ENCODE assay signal across 8 cellular contexts in genomic region chr1:26788836-26789611, GRCh38.
DNase-seq lines count a peak whose midpoint lies in the region; ATAC-seq and TF ChIP-seq lines count a peak whose summit lies in the region.

No MANE protein-coding gene starts in this region.

- peak overlapping the region; percentile 37 for H3K27ac Mint-ChIP-seq in nephron progenitor cell
- H3K27ac Mint-ChIP-seq in stimulated activated naive CD8-positive, alpha-beta T cell treated with anti-CD3 and anti-CD28 coated beads, Interleukin-15, Interleukin-2, amounts not matched to agents 100 ng/mL and 50 ng/mL, for 24 hours = peak overlapping the region; percentile 95

- H3K27me3 Mint-ChIP-seq in nephron progenitor cell (ENCODE audit: low read depth, poor library complexity) = no peaks in the 10 kb centered on the region
- H3K27me3 Mint-ChIP-seq in stimulated activated naive CD8-positive, alpha-beta T cell treated with anti-CD3 and anti-CD28 coated beads, Interleukin-15, Interleukin-2, amounts not matched to agents 100 ng/mL and 50 ng/mL, for 24 hours = no peaks in the 10 kb centered on the region

- H3K27me3 ChIP-seq in RWPE2 (ENCODE audit: insufficient read depth, poor library complexity, severe bottlenecking) = no peaks in the 10 kb centered on the region

- peaks cover 74% of the 10 kb centered on the region for H3K4me1 Mint-ChIP-seq in nephron progenitor cell
- peaks cover 81% of the 10 kb centered on the region for H3K4me1 Mint-ChIP-seq in stimulated activated naive CD8-positive, alpha-beta T cell treated with anti-CD3 and anti-CD28 coated beads, Interleukin-15, Interleukin-2, amounts not matched to agents 100 ng/mL and 50 ng/mL, for 24 hours (ENCODE audit: low read depth)

- DNase-seq in GM10248 (ENCODE audit: extremely low spot score) = peak; percentile 79
- no peak for DNase-seq in LNCaP clone FGC (ENCODE audit: low read depth)
- DNase-seq in RWPE2 (ENCODE audit: low spot score) = peak; percentile 89
- peak; percentile 77 for DNase-seq in activated effector memory CD4-positive, alpha-beta T cell treated with Interleukin-2 at 50 U/mL for 16 hours
- peak; percentile 82 for DNase-seq in fibroblast of the conjunctiva (ENCODE audit: low read depth)
- peak; percentile 78 for DNase-seq in nephron progenitor cell

- CTCF ChIA-PET in GM10248 (lab: Yijun Ruan, JAX) = interaction anchor here (0.6 to 9.7 kb wide), 64 partner anchors 11 to 300 kb away, joined by 3 to 257 read pairs (median 5); partner anchors contain the start of gene GPN2

- peak overlapping the region; percentile 91 for H3K27ac ChIP-seq in RWPE2 (ENCODE audit: poor library complexity, severe bottlenecking)

- H3K4me3 ChIP-seq in LNCaP clone FGC (ENCODE audit: low read depth, low read length) (peak overlapping the region; percentile 82), RWPE2 (ENCODE audit: severe bottlenecking) (peak overlapping the region; percentile 73)

- peaks cover 13% of the 10 kb centered on the region for H3K36me3 Mint-ChIP-seq in nephron progenitor cell (ENCODE audit: low read depth)
- H3K36me3 Mint-ChIP-seq in stimulated activated naive CD8-positive, alpha-beta T cell treated with anti-CD3 and anti-CD28 coated beads, Interleukin-15, Interleukin-2, amounts not matched to agents 100 ng/mL and 50 ng/mL, for 24 hours (ENCODE audit: low read depth) = peaks cover 22% of the 10 kb centered on the region

- H3K36me3 ChIP-seq in RWPE2 (ENCODE audit: low read depth) = no peaks in the 10 kb centered on the region

- no peaks in the 10 kb centered on the region for H3K9me3 Mint-ChIP-seq in nephron progenitor cell
- no peaks in the 10 kb centered on the region for H3K9me3 Mint-ChIP-seq in stimulated activated naive CD8-positive, alpha-beta T cell treated with anti-CD3 and anti-CD28 coated beads, Interleukin-15, Interleukin-2, amounts not matched to agents 100 ng/mL and 50 ng/mL, for 24 hours

- H3K4me3 Mint-ChIP-seq in nephron progenitor cell = peak overlapping the region; percentile 98
- H3K4me3 Mint-ChIP-seq in stimulated activated naive CD8-positive, alpha-beta T cell treated with anti-CD3 and anti-CD28 coated beads, Interleukin-15, Interleukin-2, amounts not matched to agents 100 ng/mL and 50 ng/mL, for 24 hours = peak overlapping the region; percentile 87

- TF ChIP-seq CTCF in GM10248 (IDR thresholded peaks at IDR 0.05; ENCODE audit: control extremely low read depth, extremely low read depth, low read depth, missing control alignments) = peak; percentile 86
- TF ChIP-seq CTCF in LNCaP clone FGC (IDR thresholded peaks at IDR 0.05; ENCODE audit: control insufficient read depth, extremely low read depth, insufficient read depth) = peak; percentile 95
- peak; percentile 98 for TF ChIP-seq CTCF in RWPE2 (IDR thresholded peaks at IDR 0.05; ENCODE audit: poor library complexity, severe bottlenecking)
- TF ChIP-seq CTCF in nephron progenitor cell (IDR thresholded peaks at IDR 0.05) = peak; percentile 90

- H3K4me1 ChIP-seq in RWPE2 (ENCODE audit: insufficient read depth, poor library complexity, severe bottlenecking) = peaks cover 11% of the 10 kb centered on the region

- POLR2A ChIA-PET in GM10248 (lab: Yijun Ruan, JAX) = interaction anchor here (0.5 to 1.1 kb wide), 4 partner anchors 97 to 288 kb away, joined by 3 to 4 read pairs (median 3); no protein-coding TSS in a partner anchor

- ATAC-seq in RWPE2 (ENCODE audit: low read depth) (peak; percentile 26; the same call in 2 of the 3 replicates), GM21447 (IDR thresholded peaks at IDR 0.05; ENCODE audit: unreplicated experiment) (no peak)

- H3K9me3 ChIP-seq in RWPE2 (ENCODE audit: severe bottlenecking) = no peaks in the 10 kb centered on the region
